Comparison of ENCODE assay signal across 9 cellular contexts in the genomic region with DNA sequence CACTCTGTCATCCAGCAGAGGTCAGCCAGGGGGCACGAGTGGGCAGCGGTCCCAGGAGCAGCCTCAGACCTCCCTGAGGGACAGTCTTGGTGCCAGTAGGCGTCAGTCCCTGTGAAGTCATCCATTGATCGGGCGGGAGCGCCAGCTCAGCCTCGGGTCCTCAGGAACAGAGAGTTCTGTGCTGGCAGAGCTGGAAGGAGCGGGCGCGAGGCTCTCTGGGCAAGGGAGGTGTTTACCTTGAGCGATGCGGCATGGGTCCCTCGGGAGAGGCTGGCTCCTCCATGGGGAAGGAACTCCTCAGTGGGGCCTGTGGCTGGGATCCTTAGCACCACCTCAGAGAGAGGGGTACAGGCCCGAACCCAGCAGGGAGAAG.
A peak's percentile ranks its signal among the peaks of the same experiment; 100 is the strongest.
DNase-seq lines count a peak whose midpoint lies in the region; ATAC-seq and TF ChIP-seq lines count a peak whose summit lies in the region.
"Had no signal": no experiment of that assay in that cellular context is flagged by ENCODE, and none has a peak within 500 bp of the region (broad histone marks: within the 10 kb centered on the region; RNA-seq: fewer than 3 reads in every experiment).

No MANE protein-coding gene starts in this region.

- H3K4me1 ChIP-seq in OCI-LY3 (ENCODE audit: low read length) (peaks cover 83% of the 10 kb centered on the region), hepatocyte (ENCODE audit: insufficient read depth) (peaks cover 15% of the 10 kb centered on the region)

- H4K20me1 ChIP-seq in OCI-LY3 (ENCODE audit: insufficient read depth, low read length) (no peaks in the 10 kb centered on the region), hepatocyte (ENCODE audit: insufficient read depth, poor library complexity, severe bottlenecking) (peaks cover 97% of the 10 kb centered on the region)

- peaks cover 5% of the 10 kb centered on the region for H3K36me3 ChIP-seq in OCI-LY3 (replicated peaks; ENCODE audit: low read depth, low read length)
- no peaks in the 10 kb centered on the region for H3K36me3 ChIP-seq in hepatocyte (replicated peaks; ENCODE audit: insufficient read depth, low read depth)

- no peaks in the 10 kb centered on the region for H3K9me2 ChIP-seq in hepatocyte (replicated peaks; ENCODE audit: insufficient read depth)

- intact Hi-C loops in left cardiac atrium (cut with DNase I), result no loop called here

- 0 out of 2 replicates have a peak, but pooled peaks cover 5% of the 10 kb centered on the region for H3K27me3 ChIP-seq in OCI-LY3 (ENCODE audit: low read depth, low read length)
- no peaks in the 10 kb centered on the region for H3K27me3 ChIP-seq in hepatocyte

- H2AFZ ChIP-seq in OCI-LY3 (ENCODE audit: low read depth, low read length) (no peak overlapping the region), hepatocyte (no peak overlapping the region)

- peak; percentile 45 to 54 for ATAC-seq in left cardiac atrium
- ATAC-seq in GM18909 (IDR thresholded peaks at IDR 0.05; ENCODE audit: poor library complexity, unreplicated experiment), result no peak

- peak; percentile 22 for DNase-seq in DMS153 (lab: John Stamatoyannopoulos, UW)
- peak; percentile 81 for DNase-seq in left cardiac atrium
- peak; percentile 12 for DNase-seq in retina
- no peak for DNase-seq in COR-L47 (lab: John Stamatoyannopoulos, UW)
- no peak for DNase-seq in hepatocyte (ENCODE audit: low spot score)
- no peak for DNase-seq in NCI-H1105 treated with DMSO at 0.1 percent for 48 hours (lab: John Stamatoyannopoulos, UW)
- DNase-seq: activated CD4-positive, alpha-beta T cell treated with anti-CD3 and anti-CD28 coated beads, Interleukin-2, amount 50 U/mL, for 1 hour had no signal

- TF ChIP-seq CTCF in OCI-LY3 (IDR thresholded peaks at IDR 0.05; ENCODE audit: low read depth, low read length), result no peak
- no peak for TF ChIP-seq CTCF in hepatocyte (IDR thresholded peaks at IDR 0.05; ENCODE audit: poor library complexity)

- peaks cover 71% of the 10 kb centered on the region for H3K79me2 ChIP-seq in OCI-LY3 (ENCODE audit: low read length)
- H3K79me2 ChIP-seq in hepatocyte, result peaks cover 83% of the 10 kb centered on the region

- 96% methylated on average over 14 of the region's 14 CpGs for WGBS in hepatocyte (ENCODE audit: low lambda C conversion rate, missing lambda C conversion rate)

- no peaks in the 10 kb centered on the region for H3K9me3 ChIP-seq in OCI-LY3 (ENCODE audit: insufficient read depth, low read length)
- H3K9me3 ChIP-seq in hepatocyte (ENCODE audit: low read depth), result no peaks in the 10 kb centered on the region

- H3K4me3 ChIP-seq in OCI-LY3 (ENCODE audit: low read length), result 0 out of 2 replicates have a peak overlapping the region, but pooled peaks have one; percentile 21
- H3K4me3 ChIP-seq in hepatocyte, result no peak overlapping the region

- H3K4me2 ChIP-seq in OCI-LY3 (ENCODE audit: low read length), result peak overlapping the region; percentile 100
- H3K4me2 ChIP-seq in hepatocyte, result no peak overlapping the region

- H3K27ac ChIP-seq in OCI-LY3 (ENCODE audit: low read length), result peak overlapping the region; percentile 100; the same call in 1 of the 2 replicates
- no peak overlapping the region for H3K27ac ChIP-seq in hepatocyte

- peak overlapping the region; percentile 98; the same call in 1 of the 2 replicates for H3K9ac ChIP-seq in OCI-LY3 (ENCODE audit: low read length)

Comparison
In these comparisons a context has a peak if more than half of its experiments do, and no peak if none do; other contexts are left out.
1. DNase-seq: peak in DMS153 (single experiment), left cardiac atrium (single experiment) and retina (single experiment); none in COR-L47 (single experiment), hepatocyte (single experiment) and NCI-H1105 treated with DMSO at 0.1 percent for 48 hours (single experiment).